Comparison of ENCODE assay signal across 1 cellular context in the genomic region with DNA sequence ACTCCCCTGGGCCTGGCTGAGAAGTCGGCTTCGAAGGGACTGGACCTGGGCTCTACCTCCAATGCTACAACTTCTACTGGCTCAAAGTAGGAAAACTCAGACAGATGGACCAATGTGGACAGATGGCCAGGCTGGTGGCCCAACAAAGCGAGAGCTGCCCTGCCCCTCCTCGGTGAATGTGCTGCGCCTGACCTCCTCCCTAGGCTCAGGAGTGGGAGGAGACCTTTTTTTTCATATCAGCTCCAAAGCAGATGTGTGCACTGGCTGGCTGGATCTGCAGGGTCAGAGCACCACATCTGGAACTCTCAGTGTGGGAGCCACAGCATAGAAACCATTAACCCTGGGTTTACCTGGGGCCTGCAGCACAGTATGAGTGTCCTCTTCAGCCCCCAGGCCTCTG.
TF ChIP-seq lines count a peak whose summit lies in the region.

No MANE protein-coding gene starts in this region.

TF ChIP-seq in K562, 482 proteins besides CTCF, POLR2A, EP300 and RAD21 (continued from another document):
- TF ChIP-seq NFIC (IDR thresholded peaks at IDR 0.05) (peak; percentile 66; the same call in 1 of the 2 replicates), POLR3A (IDR thresholded peaks at IDR 0.05; ENCODE audit: borderline replicate concordance, extremely low read depth, insufficient read depth, insufficient read length) (no peak), MXI1 (IDR thresholded peaks at IDR 0.05; ENCODE audit: low read depth, low read length) (no peak), PHB2 (IDR thresholded peaks at IDR 0.05; ENCODE audit: low read depth) (0 out of 2 replicates have a peak, but pooled peaks have one; percentile 16), ZNF146 (CRISPR knock-in tag; IDR thresholded peaks at IDR 0.05; ENCODE audit: unreplicated experiment) (no peak), ZNF224 (CRISPR knock-in tag; IDR thresholded peaks at IDR 0.05) (no peak), RBM17 (IDR thresholded peaks at IDR 0.05; ENCODE audit: borderline replicate concordance, low read depth, low read length) (no peak), GABPA (tag; conservative IDR thresholded peaks at IDR 0.05; ENCODE audit: low read depth) (no peak), GABPB2 (CRISPR knock-in tag; conservative IDR thresholded peaks at IDR 0.05) (no peak), ARHGAP35 (IDR thresholded peaks at IDR 0.05; ENCODE audit: partially characterized antibody) (no peak), HDAC1 (IDR thresholded peaks at IDR 0.05) (no peak), ESRRB (CRISPR knock-in tag; IDR thresholded peaks at IDR 0.05; ENCODE audit: borderline replicate concordance) (no peak)
- TF ChIP-seq, protein P1, sequence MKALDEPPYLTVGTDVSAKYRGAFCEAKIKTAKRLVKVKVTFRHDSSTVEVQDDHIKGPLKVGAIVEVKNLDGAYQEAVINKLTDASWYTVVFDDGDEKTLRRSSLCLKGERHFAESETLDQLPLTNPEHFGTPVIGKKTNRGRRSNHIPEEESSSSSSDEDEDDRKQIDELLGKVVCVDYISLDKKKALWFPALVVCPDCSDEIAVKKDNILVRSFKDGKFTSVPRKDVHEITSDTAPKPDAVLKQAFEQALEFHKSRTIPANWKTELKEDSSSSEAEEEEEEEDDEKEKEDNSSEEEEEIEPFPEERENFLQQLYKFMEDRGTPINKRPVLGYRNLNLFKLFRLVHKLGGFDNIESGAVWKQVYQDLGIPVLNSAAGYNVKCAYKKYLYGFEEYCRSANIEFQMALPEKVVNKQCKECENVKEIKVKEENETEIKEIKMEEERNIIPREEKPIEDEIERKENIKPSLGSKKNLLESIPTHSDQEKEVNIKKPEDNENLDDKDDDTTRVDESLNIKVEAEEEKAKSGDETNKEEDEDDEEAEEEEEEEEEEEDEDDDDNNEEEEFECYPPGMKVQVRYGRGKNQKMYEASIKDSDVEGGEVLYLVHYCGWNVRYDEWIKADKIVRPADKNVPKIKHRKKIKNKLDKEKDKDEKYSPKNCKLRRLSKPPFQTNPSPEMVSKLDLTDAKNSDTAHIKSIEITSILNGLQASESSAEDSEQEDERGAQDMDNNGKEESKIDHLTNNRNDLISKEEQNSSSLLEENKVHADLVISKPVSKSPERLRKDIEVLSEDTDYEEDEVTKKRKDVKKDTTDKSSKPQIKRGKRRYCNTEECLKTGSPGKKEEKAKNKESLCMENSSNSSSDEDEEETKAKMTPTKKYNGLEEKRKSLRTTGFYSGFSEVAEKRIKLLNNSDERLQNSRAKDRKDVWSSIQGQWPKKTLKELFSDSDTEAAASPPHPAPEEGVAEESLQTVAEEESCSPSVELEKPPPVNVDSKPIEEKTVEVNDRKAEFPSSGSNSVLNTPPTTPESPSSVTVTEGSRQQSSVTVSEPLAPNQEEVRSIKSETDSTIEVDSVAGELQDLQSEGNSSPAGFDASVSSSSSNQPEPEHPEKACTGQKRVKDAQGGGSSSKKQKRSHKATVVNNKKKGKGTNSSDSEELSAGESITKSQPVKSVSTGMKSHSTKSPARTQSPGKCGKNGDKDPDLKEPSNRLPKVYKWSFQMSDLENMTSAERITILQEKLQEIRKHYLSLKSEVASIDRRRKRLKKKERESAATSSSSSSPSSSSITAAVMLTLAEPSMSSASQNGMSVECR (CRISPR knock-in tag; IDR thresholded peaks at IDR 0.05) = 0 out of 2 replicates have a peak, but pooled peaks have one; percentile 43
- TF ChIP-seq, protein P2, sequence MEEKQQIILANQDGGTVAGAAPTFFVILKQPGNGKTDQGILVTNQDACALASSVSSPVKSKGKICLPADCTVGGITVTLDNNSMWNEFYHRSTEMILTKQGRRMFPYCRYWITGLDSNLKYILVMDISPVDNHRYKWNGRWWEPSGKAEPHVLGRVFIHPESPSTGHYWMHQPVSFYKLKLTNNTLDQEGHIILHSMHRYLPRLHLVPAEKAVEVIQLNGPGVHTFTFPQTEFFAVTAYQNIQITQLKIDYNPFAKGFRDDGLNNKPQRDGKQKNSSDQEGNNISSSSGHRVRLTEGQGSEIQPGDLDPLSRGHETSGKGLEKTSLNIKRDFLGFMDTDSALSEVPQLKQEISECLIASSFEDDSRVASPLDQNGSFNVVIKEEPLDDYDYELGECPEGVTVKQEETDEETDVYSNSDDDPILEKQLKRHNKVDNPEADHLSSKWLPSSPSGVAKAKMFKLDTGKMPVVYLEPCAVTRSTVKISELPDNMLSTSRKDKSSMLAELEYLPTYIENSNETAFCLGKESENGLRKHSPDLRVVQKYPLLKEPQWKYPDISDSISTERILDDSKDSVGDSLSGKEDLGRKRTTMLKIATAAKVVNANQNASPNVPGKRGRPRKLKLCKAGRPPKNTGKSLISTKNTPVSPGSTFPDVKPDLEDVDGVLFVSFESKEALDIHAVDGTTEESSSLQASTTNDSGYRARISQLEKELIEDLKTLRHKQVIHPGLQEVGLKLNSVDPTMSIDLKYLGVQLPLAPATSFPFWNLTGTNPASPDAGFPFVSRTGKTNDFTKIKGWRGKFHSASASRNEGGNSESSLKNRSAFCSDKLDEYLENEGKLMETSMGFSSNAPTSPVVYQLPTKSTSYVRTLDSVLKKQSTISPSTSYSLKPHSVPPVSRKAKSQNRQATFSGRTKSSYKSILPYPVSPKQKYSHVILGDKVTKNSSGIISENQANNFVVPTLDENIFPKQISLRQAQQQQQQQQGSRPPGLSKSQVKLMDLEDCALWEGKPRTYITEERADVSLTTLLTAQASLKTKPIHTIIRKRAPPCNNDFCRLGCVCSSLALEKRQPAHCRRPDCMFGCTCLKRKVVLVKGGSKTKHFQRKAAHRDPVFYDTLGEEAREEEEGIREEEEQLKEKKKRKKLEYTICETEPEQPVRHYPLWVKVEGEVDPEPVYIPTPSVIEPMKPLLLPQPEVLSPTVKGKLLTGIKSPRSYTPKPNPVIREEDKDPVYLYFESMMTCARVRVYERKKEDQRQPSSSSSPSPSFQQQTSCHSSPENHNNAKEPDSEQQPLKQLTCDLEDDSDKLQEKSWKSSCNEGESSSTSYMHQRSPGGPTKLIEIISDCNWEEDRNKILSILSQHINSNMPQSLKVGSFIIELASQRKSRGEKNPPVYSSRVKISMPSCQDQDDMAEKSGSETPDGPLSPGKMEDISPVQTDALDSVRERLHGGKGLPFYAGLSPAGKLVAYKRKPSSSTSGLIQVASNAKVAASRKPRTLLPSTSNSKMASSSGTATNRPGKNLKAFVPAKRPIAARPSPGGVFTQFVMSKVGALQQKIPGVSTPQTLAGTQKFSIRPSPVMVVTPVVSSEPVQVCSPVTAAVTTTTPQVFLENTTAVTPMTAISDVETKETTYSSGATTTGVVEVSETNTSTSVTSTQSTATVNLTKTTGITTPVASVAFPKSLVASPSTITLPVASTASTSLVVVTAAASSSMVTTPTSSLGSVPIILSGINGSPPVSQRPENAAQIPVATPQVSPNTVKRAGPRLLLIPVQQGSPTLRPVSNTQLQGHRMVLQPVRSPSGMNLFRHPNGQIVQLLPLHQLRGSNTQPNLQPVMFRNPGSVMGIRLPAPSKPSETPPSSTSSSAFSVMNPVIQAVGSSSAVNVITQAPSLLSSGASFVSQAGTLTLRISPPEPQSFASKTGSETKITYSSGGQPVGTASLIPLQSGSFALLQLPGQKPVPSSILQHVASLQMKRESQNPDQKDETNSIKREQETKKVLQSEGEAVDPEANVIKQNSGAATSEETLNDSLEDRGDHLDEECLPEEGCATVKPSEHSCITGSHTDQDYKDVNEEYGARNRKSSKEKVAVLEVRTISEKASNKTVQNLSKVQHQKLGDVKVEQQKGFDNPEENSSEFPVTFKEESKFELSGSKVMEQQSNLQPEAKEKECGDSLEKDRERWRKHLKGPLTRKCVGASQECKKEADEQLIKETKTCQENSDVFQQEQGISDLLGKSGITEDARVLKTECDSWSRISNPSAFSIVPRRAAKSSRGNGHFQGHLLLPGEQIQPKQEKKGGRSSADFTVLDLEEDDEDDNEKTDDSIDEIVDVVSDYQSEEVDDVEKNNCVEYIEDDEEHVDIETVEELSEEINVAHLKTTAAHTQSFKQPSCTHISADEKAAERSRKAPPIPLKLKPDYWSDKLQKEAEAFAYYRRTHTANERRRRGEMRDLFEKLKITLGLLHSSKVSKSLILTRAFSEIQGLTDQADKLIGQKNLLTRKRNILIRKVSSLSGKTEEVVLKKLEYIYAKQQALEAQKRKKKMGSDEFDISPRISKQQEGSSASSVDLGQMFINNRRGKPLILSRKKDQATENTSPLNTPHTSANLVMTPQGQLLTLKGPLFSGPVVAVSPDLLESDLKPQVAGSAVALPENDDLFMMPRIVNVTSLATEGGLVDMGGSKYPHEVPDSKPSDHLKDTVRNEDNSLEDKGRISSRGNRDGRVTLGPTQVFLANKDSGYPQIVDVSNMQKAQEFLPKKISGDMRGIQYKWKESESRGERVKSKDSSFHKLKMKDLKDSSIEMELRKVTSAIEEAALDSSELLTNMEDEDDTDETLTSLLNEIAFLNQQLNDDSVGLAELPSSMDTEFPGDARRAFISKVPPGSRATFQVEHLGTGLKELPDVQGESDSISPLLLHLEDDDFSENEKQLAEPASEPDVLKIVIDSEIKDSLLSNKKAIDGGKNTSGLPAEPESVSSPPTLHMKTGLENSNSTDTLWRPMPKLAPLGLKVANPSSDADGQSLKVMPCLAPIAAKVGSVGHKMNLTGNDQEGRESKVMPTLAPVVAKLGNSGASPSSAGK (IDR thresholded peaks at IDR 0.05) = no peak
- TF ChIP-seq, protein P3, sequence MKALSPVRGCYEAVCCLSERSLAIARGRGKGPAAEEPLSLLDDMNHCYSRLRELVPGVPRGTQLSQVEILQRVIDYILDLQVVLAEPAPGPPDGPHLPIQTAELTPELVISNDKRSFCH (CRISPR knock-in tag; IDR thresholded peaks at IDR 0.05) = no peak
- TF ChIP-seq, protein P3 (tag; IDR thresholded peaks at IDR 0.05) = no peak
